1 cellular context compared by ENCODE assay signal in the genomic region with DNA sequence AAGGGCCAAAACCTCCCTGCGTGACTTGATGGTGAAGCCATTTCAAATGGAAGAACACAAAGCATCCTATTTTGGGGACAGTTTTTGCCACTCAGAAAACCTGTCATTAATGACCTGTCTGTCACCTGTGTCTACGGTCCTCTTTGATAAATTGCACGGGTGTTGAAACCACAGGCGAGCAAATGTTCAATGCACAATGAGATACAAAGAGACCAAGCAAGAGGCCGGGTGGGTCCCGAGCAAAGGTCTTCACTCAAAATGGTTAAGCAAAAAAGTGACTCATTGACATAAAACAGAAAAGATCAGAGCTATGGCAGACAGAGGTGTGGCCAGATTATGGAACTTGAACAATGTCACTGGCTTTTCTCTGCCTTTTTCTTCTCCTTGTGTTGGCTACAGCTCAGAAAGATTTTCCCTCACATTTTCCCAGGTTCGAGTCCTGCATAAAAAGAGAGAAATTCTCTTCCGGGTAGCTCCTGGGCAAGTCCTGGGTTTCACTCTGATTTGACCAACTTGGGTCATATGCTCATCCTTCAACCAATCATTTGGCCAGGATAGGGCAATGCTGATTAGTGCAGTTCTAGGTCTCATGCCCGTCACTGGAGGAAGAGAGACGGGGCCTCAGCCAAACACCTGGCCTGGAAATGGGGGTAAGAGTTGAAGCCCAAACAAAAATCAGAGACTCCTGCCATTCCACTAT.
TF ChIP-seq lines count a peak whose summit lies in the region.

No MANE protein-coding gene starts in this region.

TF ChIP-seq in HepG2, 621 proteins besides CTCF, POLR2A, EP300 and RAD21 (continued from another document and continues in another):
- no peak for TF ChIP-seq ZNF543 (CRISPR knock-in tag; IDR thresholded peaks at IDR 0.05)
- TF ChIP-seq TBX3 (IDR thresholded peaks at IDR 0.05; ENCODE audit: borderline replicate concordance), result peak; percentile 96
- TF ChIP-seq TBX2 (CRISPR knock-in tag; IDR thresholded peaks at IDR 0.05; ENCODE audit: borderline replicate concordance), result peak; percentile 95
- TF ChIP-seq HNF4G (IDR thresholded peaks at IDR 0.05; ENCODE audit: borderline replicate concordance, low read depth, low read length), result peak; percentile 90
- no peak for TF ChIP-seq HNF4G (CRISPR knock-in tag; IDR thresholded peaks at IDR 0.05; ENCODE audit: borderline replicate concordance, low read depth)
- peak; percentile 60 for TF ChIP-seq NR2F6 (IDR thresholded peaks at IDR 0.05)
- peak; percentile 16; the same call in 1 of the 2 replicates for TF ChIP-seq NR2F6 (CRISPR knock-in tag; IDR thresholded peaks at IDR 0.05)
- TF ChIP-seq ZNF766 (CRISPR knock-in tag; IDR thresholded peaks at IDR 0.05; ENCODE audit: borderline replicate concordance), result no peak
- TF ChIP-seq ISL2 (CRISPR knock-in tag; IDR thresholded peaks at IDR 0.05), result peak; percentile 40; the same call in 1 of the 2 replicates
- no peak for TF ChIP-seq ZNF143 (CRISPR knock-in tag; IDR thresholded peaks at IDR 0.05)
- peak; percentile 53; the same call in 1 of the 2 replicates for TF ChIP-seq CEBPG (CRISPR knock-in tag; IDR thresholded peaks at IDR 0.05)
- no peak for TF ChIP-seq NCOA5 (CRISPR knock-in tag; IDR thresholded peaks at IDR 0.05)
- TF ChIP-seq, protein P1, sequence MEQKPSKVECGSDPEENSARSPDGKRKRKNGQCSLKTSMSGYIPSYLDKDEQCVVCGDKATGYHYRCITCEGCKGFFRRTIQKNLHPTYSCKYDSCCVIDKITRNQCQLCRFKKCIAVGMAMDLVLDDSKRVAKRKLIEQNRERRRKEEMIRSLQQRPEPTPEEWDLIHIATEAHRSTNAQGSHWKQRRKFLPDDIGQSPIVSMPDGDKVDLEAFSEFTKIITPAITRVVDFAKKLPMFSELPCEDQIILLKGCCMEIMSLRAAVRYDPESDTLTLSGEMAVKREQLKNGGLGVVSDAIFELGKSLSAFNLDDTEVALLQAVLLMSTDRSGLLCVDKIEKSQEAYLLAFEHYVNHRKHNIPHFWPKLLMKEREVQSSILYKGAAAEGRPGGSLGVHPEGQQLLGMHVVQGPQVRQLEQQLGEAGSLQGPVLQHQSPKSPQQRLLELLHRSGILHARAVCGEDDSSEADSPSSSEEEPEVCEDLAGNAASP (CRISPR knock-in tag; IDR thresholded peaks at IDR 0.05; ENCODE audit: borderline replicate concordance), result no peak; the same call in 1 of the 2 replicates
- TF ChIP-seq, protein P2, sequence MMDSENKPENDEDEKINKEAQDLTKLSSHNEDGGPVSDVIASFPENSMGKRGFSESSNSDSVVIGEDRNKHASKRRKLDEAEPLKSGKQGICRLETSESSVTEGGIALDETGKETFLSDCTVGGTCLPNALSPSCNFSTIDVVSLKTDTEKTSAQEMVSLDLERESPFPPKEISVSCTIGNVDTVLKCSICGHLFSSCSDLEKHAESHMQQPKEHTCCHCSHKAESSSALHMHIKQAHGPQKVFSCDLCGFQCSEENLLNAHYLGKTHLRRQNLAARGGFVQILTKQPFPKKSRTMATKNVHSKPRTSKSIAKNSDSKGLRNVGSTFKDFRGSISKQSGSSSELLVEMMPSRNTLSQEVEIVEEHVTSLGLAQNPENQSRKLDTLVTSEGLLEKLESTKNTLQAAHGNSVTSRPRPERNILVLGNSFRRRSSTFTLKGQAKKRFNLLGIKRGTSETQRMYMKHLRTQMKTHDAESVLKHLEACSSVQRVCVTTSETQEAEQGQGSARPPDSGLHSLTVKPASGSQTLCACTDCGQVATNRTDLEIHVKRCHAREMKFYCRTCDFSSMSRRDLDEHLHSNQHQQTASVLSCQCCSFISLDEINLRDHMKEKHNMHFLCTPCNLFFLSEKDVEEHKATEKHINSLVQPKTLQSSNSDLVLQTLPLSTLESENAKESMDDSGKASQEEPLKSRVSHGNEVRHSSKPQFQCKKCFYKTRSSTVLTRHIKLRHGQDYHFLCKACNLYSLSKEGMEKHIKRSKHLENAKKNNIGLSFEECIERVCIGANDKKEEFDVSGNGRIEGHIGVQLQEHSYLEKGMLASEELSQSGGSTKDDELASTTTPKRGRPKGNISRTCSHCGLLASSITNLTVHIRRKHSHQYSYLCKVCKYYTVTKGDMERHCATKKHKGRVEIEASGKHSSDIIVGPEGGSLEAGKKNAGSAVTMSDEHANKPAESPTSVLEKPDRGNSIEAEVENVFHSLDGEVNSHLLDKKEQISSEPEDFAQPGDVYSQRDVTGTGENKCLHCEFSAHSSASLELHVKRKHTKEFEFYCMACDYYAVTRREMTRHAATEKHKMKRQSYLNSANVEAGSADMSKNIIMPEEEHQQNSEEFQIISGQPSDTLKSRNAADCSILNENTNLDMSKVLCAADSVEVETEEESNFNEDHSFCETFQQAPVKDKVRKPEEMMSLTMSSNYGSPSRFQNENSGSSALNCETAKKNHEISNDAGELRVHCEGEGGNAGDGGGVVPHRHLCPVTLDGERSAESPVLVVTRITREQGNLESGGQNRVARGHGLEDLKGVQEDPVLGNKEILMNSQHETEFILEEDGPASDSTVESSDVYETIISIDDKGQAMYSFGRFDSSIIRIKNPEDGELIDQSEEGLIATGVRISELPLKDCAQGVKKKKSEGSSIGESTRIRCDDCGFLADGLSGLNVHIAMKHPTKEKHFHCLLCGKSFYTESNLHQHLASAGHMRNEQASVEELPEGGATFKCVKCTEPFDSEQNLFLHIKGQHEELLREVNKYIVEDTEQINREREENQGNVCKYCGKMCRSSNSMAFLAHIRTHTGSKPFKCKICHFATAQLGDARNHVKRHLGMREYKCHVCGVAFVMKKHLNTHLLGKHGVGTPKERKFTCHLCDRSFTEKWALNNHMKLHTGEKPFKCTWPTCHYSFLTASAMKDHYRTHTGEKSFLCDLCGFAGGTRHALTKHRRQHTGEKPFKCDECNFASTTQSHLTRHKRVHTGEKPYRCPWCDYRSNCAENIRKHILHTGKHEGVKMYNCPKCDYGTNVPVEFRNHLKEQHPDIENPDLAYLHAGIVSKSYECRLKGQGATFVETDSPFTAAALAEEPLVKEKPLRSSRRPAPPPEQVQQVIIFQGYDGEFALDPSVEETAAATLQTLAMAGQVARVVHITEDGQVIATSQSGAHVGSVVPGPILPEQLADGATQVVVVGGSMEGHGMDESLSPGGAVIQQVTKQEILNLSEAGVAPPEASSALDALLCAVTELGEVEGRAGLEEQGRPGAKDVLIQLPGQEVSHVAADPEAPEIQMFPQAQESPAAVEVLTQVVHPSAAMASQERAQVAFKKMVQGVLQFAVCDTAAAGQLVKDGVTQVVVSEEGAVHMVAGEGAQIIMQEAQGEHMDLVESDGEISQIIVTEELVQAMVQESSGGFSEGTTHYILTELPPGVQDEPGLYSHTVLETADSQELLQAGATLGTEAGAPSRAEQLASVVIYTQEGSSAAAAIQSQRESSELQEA (CRISPR knock-in tag; IDR thresholded peaks at IDR 0.05; ENCODE audit: not compliant biosample characterization), result no peak
- no peak for TF ChIP-seq HNRNPH1 (optimal IDR thresholded peaks at IDR 0.05; ENCODE audit: low read depth, low read length)
- TF ChIP-seq PCBP2 (optimal IDR thresholded peaks at IDR 0.05; ENCODE audit: low read depth, low read length, poor library complexity, severe bottlenecking), result no peak
- TF ChIP-seq ZNF678 (CRISPR knock-in tag; IDR thresholded peaks at IDR 0.05), result no peak
- TF ChIP-seq, protein P3, sequence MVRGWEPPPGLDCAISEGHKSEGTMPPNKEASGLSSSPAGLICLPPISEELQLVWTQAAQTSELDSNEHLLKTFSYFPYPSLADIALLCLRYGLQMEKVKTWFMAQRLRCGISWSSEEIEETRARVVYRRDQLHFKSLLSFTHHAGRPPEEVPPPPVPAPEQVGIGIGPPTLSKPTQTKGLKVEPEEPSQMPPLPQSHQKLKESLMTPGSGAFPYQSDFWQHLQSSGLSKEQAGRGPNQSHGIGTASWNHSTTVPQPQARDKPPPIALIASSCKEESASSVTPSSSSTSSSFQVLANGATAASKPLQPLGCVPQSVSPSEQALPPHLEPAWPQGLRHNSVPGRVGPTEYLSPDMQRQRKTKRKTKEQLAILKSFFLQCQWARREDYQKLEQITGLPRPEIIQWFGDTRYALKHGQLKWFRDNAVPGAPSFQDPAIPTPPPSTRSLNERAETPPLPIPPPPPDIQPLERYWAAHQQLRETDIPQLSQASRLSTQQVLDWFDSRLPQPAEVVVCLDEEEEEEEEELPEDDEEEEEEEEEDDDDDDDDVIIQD (CRISPR knock-in tag; IDR thresholded peaks at IDR 0.05; ENCODE audit: low read depth), result no peak
- TF ChIP-seq, protein P4, sequence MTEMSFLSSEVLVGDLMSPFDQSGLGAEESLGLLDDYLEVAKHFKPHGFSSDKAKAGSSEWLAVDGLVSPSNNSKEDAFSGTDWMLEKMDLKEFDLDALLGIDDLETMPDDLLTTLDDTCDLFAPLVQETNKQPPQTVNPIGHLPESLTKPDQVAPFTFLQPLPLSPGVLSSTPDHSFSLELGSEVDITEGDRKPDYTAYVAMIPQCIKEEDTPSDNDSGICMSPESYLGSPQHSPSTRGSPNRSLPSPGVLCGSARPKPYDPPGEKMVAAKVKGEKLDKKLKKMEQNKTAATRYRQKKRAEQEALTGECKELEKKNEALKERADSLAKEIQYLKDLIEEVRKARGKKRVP (CRISPR knock-in tag; IDR thresholded peaks at IDR 0.05), result no peak
- TF ChIP-seq BHLHE40 (IDR thresholded peaks at IDR 0.05; ENCODE audit: low read length), result peak; percentile 38; the same call in 1 of the 2 replicates
- 0 out of 2 replicates have a peak, but pooled peaks have one; percentile 20 for TF ChIP-seq FOXA3 (CRISPR knock-in tag; IDR thresholded peaks at IDR 0.05)
- no peak for TF ChIP-seq TOPORS (CRISPR knock-in tag; IDR thresholded peaks at IDR 0.05)
- 0 out of 2 replicates have a peak, but pooled peaks have one; percentile 37 for TF ChIP-seq SIN3B (IDR thresholded peaks at IDR 0.05; ENCODE audit: low read length)
- no peak for TF ChIP-seq NFE2L1 (CRISPR knock-in tag; IDR thresholded peaks at IDR 0.05; ENCODE audit: borderline replicate concordance)
- no peak for TF ChIP-seq ZNF30 (CRISPR knock-in tag; IDR thresholded peaks at IDR 0.05)
- TF ChIP-seq, protein P5, sequence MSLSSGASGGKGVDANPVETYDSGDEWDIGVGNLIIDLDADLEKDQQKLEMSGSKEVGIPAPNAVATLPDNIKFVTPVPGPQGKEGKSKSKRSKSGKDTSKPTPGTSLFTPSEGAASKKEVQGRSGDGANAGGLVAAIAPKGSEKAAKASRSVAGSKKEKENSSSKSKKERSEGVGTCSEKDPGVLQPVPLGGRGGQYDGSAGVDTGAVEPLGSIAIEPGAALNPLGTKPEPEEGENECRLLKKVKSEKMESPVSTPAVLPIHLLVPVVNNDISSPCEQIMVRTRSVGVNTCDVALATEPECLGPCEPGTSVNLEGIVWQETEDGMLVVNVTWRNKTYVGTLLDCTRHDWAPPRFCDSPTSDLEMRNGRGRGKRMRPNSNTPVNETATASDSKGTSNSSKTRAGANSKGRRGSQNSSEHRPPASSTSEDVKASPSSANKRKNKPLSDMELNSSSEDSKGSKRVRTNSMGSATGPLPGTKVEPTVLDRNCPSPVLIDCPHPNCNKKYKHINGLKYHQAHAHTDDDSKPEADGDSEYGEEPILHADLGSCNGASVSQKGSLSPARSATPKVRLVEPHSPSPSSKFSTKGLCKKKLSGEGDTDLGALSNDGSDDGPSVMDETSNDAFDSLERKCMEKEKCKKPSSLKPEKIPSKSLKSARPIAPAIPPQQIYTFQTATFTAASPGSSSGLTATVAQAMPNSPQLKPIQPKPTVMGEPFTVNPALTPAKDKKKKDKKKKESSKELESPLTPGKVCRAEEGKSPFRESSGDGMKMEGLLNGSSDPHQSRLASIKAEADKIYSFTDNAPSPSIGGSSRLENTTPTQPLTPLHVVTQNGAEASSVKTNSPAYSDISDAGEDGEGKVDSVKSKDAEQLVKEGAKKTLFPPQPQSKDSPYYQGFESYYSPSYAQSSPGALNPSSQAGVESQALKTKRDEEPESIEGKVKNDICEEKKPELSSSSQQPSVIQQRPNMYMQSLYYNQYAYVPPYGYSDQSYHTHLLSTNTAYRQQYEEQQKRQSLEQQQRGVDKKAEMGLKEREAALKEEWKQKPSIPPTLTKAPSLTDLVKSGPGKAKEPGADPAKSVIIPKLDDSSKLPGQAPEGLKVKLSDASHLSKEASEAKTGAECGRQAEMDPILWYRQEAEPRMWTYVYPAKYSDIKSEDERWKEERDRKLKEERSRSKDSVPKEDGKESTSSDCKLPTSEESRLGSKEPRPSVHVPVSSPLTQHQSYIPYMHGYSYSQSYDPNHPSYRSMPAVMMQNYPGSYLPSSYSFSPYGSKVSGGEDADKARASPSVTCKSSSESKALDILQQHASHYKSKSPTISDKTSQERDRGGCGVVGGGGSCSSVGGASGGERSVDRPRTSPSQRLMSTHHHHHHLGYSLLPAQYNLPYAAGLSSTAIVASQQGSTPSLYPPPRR (CRISPR knock-in tag; IDR thresholded peaks at IDR 0.05; ENCODE audit: borderline replicate concordance), result no peak
- peak; percentile 91 for TF ChIP-seq TCF7 (IDR thresholded peaks at IDR 0.05; ENCODE audit: low read depth)
- TF ChIP-seq PAX8 (CRISPR knock-in tag; IDR thresholded peaks at IDR 0.05; ENCODE audit: borderline replicate concordance), result no peak
- TF ChIP-seq ZNF558 (CRISPR knock-in tag; IDR thresholded peaks at IDR 0.05; ENCODE audit: borderline replicate concordance), result no peak
- 0 out of 2 replicates have a peak, but pooled peaks have one; percentile 27 for TF ChIP-seq ZMYM2 (CRISPR knock-in tag; IDR thresholded peaks at IDR 0.05)
- TF ChIP-seq, protein P6, sequence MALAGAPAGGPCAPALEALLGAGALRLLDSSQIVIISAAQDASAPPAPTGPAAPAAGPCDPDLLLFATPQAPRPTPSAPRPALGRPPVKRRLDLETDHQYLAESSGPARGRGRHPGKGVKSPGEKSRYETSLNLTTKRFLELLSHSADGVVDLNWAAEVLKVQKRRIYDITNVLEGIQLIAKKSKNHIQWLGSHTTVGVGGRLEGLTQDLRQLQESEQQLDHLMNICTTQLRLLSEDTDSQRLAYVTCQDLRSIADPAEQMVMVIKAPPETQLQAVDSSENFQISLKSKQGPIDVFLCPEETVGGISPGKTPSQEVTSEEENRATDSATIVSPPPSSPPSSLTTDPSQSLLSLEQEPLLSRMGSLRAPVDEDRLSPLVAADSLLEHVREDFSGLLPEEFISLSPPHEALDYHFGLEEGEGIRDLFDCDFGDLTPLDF (CRISPR knock-in tag; IDR thresholded peaks at IDR 0.05), result no peak
- no peak for TF ChIP-seq KMT2A (CRISPR knock-in tag; IDR thresholded peaks at IDR 0.05)
- TF ChIP-seq, protein P7, sequence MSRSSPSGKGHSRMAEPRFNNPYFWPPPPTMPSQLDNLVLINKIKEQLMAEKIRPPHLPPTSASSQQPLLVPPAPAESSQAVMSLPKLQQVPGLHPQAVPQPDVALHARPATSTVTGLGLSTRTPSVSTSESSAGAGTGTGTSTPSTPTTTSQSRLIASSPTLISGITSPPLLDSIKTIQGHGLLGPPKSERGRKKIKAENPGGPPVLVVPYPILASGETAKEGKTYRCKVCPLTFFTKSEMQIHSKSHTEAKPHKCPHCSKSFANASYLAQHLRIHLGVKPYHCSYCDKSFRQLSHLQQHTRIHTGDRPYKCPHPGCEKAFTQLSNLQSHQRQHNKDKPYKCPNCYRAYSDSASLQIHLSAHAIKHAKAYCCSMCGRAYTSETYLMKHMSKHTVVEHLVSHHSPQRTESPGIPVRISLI (CRISPR knock-in tag; IDR thresholded peaks at IDR 0.05; ENCODE audit: borderline replicate concordance), result no peak; the same call in 1 of the 2 replicates
